ENCODE assay signal across 8 cellular contexts in genomic region chr19:3699741-3700241, GRCh38. TPM values are rescaled to one million over a fixed set of nuclear protein-coding genes. Genes with fewer than 3 reads are reported as not detected.
DNase-seq lines count a peak whose midpoint lies in the region; ATAC-seq, FAIRE-seq and TF ChIP-seq lines count a peak whose summit lies in the region.

No MANE protein-coding gene starts in this region.

- H3K27me3 ChIP-seq in CD4-positive, alpha-beta T cell (ENCODE audit: control insufficient read depth, insufficient read depth, low read length): no peaks in the 10 kb centered on the region
- H3K27me3 ChIP-seq in H7 (ENCODE audit: control insufficient read depth, insufficient read depth, low read length) (no peaks in the 10 kb centered on the region), RWPE2 (ENCODE audit: insufficient read depth, poor library complexity, severe bottlenecking) (no peaks in the 10 kb centered on the region), esophagus muscularis mucosa (no peaks in the 10 kb centered on the region), psoas muscle (ENCODE audit: insufficient read depth in 3 of 3, low read length in 2 of 3) (no peaks in the 10 kb centered on the region)

- no peak for TF ChIP-seq POLR2A in esophagus muscularis mucosa (IDR thresholded peaks at IDR 0.05; ENCODE audit: low read depth)

- CTCF ChIA-PET in CD4-positive, alpha-beta T cell (lab: Charles Lee): interaction anchor here (0.6 to 1.2 kb wide), 5 partner anchors 9 to 195 kb away, joined by 3 to 5 read pairs (median 3); no protein-coding TSS in a partner anchor

- no peaks in the 10 kb centered on the region for H3K36me3 ChIP-seq in H7 (replicated peaks; ENCODE audit: control insufficient read depth, insufficient read depth, low read length)
- no peaks in the 10 kb centered on the region for H3K36me3 ChIP-seq in RWPE2 (ENCODE audit: low read depth)
- H3K36me3 ChIP-seq in esophagus muscularis mucosa: peaks cover 0 to 12% (median 6%) of the 10 kb centered on the region in 4 donors
- peaks cover 0 to 4% of the 10 kb centered on the region in 2 donors for H3K36me3 ChIP-seq in psoas muscle (ENCODE audit: insufficient read depth in 1 of 2, low read depth in 1 of 2)

- WGBS in esophagus muscularis mucosa: 2% methylated on average over 7 of the region's 43 CpGs
- 0 to 1% (median 0%) methylated on average over 9 to 43 of the region's 43 CpGs for WGBS in psoas muscle, 3 donors

- H3K36me3 Mint-ChIP-seq in CD4-positive, alpha-beta T cell (ENCODE audit: low read depth): no peaks in the 10 kb centered on the region

- TF ChIP-seq EP300 in esophagus muscularis mucosa (IDR thresholded peaks at IDR 0.05): no peak

- ATAC-seq in CD4-positive, alpha-beta T cell (ENCODE audit: poor library complexity): peak; percentile 1
- ATAC-seq in RWPE2 (ENCODE audit: low read depth): peak; percentile 8; the same call in 1 of the 3 replicates
- peak in 2 of 4 donors; percentile 8 to 13 for ATAC-seq in psoas muscle

- no peak for TF ChIP-seq CTCF in CD4-positive, alpha-beta T cell (IDR thresholded peaks at IDR 0.05)
- no peak for TF ChIP-seq CTCF in RWPE2 (IDR thresholded peaks at IDR 0.05; ENCODE audit: poor library complexity, severe bottlenecking)
- no peak for TF ChIP-seq CTCF in esophagus muscularis mucosa (IDR thresholded peaks at IDR 0.05)
- no peak for TF ChIP-seq CTCF in psoas muscle (IDR thresholded peaks at IDR 0.05)

- H3K4me3 ChIP-seq in H7 (ENCODE audit: insufficient read depth, low read depth, low read length) (peak overlapping the region; percentile 70), RWPE2 (ENCODE audit: severe bottlenecking) (peak overlapping the region; percentile 96), esophagus muscularis mucosa (peak overlapping the region; percentile 93 to 99 (median 96)), psoas muscle (peak overlapping the region; percentile 72)

- no peaks in the 10 kb centered on the region for H3K9me3 ChIP-seq in CD4-positive, alpha-beta T cell (ENCODE audit: control insufficient read depth, low read length)
- H3K9me3 ChIP-seq in RWPE2 (ENCODE audit: severe bottlenecking) (no peaks in the 10 kb centered on the region), esophagus muscularis mucosa (no peaks in the 10 kb centered on the region), psoas muscle (no peaks in the 10 kb centered on the region)

- no peaks in the 10 kb centered on the region for H3K27me3 Mint-ChIP-seq in CD4-positive, alpha-beta T cell

- peak overlapping the region; percentile 73 for H3K27ac Mint-ChIP-seq in CD4-positive, alpha-beta T cell

- intact Hi-C loops in CD4-positive, alpha-beta T cell (cut with DNase I, micrococcal nuclease): loop anchor here (1.0 to 10.0 kb wide), 4 partner anchors 33 to 505 kb away; partner anchors contain the start of genes CACTIN (in 1 of the 2) and MRPL54 (in 1 of the 2)
- intact Hi-C loops in esophagus muscularis mucosa (cut with DNase I) (no loop called here), psoas muscle (cut with DNase I) (loop anchor here (2.0 to 10.0 kb wide), 2 partner anchors 33 to 145 kb away; partner anchors contain the start of gene MFSD12 (in 1 of the 2))

- POLR2A ChIA-PET in CD4-positive, alpha-beta T cell (lab: Charles Lee): interaction anchor here (0.9 to 5.3 kb wide), 4 partner anchors 9 to 63 kb away, joined by 3 to 49 read pairs (median 6); partner anchors contain the start of gene MRPL54

- H3K27ac ChIP-seq in CD4-positive, alpha-beta T cell (ENCODE audit: low read depth, low read length): no peak overlapping the region
- peak overlapping the region; percentile 21 for H3K27ac ChIP-seq in RWPE2 (ENCODE audit: poor library complexity, severe bottlenecking)
- H3K27ac ChIP-seq in esophagus muscularis mucosa (replicated peaks in 1 of 4): peak overlapping the region; percentile 93 to 99 (median 96)
- peak overlapping the region; percentile 68 for H3K27ac ChIP-seq in psoas muscle

- no peak for FAIRE-seq in frontal cortex (lab: Jason Lieb, UNC)

- no peaks in the 10 kb centered on the region for H3K9me3 Mint-ChIP-seq in CD4-positive, alpha-beta T cell

- H3K4me1 ChIP-seq in RWPE2 (ENCODE audit: insufficient read depth, poor library complexity, severe bottlenecking): no peaks in the 10 kb centered on the region
- peaks cover 21 to 54% (median 46%) of the 10 kb centered on the region in 4 donors for H3K4me1 ChIP-seq in esophagus muscularis mucosa
- H3K4me1 ChIP-seq in psoas muscle: peaks cover 6% of the 10 kb centered on the region

- peak overlapping the region; percentile 91 for H3K4me3 Mint-ChIP-seq in CD4-positive, alpha-beta T cell

- no peak for DNase-seq in CD4-positive, alpha-beta T cell
- DNase-seq in H7 (peak; percentile 83), RWPE2 (ENCODE audit: low spot score) (no peak), esophagus muscularis mucosa (ENCODE audit: extremely low spot score) (no peak), psoas muscle (no peak), NCI-H2029 treated with DMSO at 0.1 percent for 48 hours (lab: John Stamatoyannopoulos, UW) (no peak), frontal cortex (ENCODE audit: low spot score in 2 of 2) (no peak)
- DNase-seq in stimulated activated CD4-positive, alpha-beta T cell treated with anti-CD3 and anti-CD28 coated beads, Interleukin-1b, Interleukin-23, amount 100 ng/mL, for 48 hours: no peak

- peaks cover 27% of the 10 kb centered on the region for H3K4me1 Mint-ChIP-seq in CD4-positive, alpha-beta T cell (ENCODE audit: low read depth)

RNA-seq across cellular contexts. Expression of gene PIP5K1C, which starts 0.5 kb away (rescaled TPM):
- total RNA-seq in CD4-positive, alpha-beta T cell: 10 to 100 TPM; 14.7 to 15.5 TPM
- 13.7 and 15.6 TPM in 2 replicates for total RNA-seq in H7 (2014; rRNA removed; shearing (Covaris generic))
- total RNA-seq in esophagus muscularis mucosa: 100 to 1,000 TPM in 2 of 4 donors, 10 to 100 TPM in 2; 73.2 to 180 (median 99.9) TPM
- 10 to 100 TPM; 13.5 to 22.4 (median 17.9) TPM for total RNA-seq in psoas muscle
- polyA plus RNA-seq in psoas muscle: 10 to 100 TPM in 1 of 3 donors, 1 to 10 TPM in 2; 8.7 to 20.7 (median 9.9) TPM
- 15.1 TPM for total RNA-seq in frontal cortex

RNA-seq across cellular contexts. Expression of gene TJP3, which starts 8.4 kb away (rescaled TPM):
- total RNA-seq in CD4-positive, alpha-beta T cell: 1 to 10 TPM; 8.2 to 9.0 TPM
- 10.7 and 18.8 TPM in 2 replicates for total RNA-seq in H7 (2014; rRNA removed; shearing (Covaris generic))
- total RNA-seq in esophagus muscularis mucosa (1 to 10 TPM in 1 of 4 donors, under 1 TPM in 2, not detected in 1; 0.06 to 4.2 (median 0.17) TPM), psoas muscle (1 to 10 TPM in 1 of 4 donors, under 1 TPM in 2, not detected in 1; 0.49 to 2.7 (median 0.99) TPM), frontal cortex (not detected)
- under 1 TPM; 0.21 to 0.46 (median 0.32) TPM for polyA plus RNA-seq in psoas muscle
